In the genomic region with DNA sequence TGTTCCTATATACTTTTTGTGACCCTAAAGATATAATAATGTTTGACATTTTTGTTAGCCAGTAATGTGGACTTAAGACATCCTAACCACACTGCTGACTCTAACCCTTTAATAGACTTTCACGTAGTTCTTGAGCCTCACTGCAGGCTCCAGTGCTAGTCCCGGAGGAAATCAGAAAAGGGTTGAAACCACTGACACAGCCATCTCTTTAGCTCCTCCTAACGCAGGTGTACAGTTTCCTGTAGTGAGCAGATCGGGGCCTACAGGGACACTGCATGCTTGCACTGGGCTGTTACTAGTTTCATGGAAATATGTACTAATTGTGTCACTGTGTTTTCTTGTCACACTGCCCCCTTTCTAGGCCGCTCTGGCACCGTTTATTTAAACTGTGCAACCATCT, we compare ENCODE assay signal across 40 cellular contexts. TPM values are rescaled to one million over a fixed set of nuclear protein-coding genes. Genes with fewer than 3 reads are reported as not detected.
"Had no signal": no experiment of that assay in that cellular context is flagged by ENCODE, and none has a peak within 500 bp of the region (broad histone marks: within the 10 kb centered on the region; RNA-seq: fewer than 3 reads in every experiment).

No MANE protein-coding gene starts in this region.

- H3K4me1 ChIP-seq: Peyer's patch had no signal

- H3K36me3 ChIP-seq: cardiac muscle cell, Peyer's patch had no signal

- H3K27me3 ChIP-seq: cardiac muscle cell, Peyer's patch had no signal

- DNase-seq: activated CD4-positive, alpha-beta memory T cell treated with anti-CD3 and anti-CD28 coated beads, Interleukin-2, amount 10 ng/mL, durations not matched to agents 7 days and 5 days; activated CD4-positive, alpha-beta T cell treated with anti-CD3 and anti-CD28 coated beads for 1 hour; activated CD4-positive, alpha-beta T cell treated with anti-CD3 and anti-CD28 coated beads for 48 hours; activated CD4-positive, CD25-positive, alpha-beta regulatory T cell; activated CD8-positive, alpha-beta memory T cell treated with anti-CD3 and anti-CD28 coated beads for 24 hours; activated CD8-positive, alpha-beta memory T cell treated with anti-CD3 and anti-CD28 coated beads, Interleukin-2, amount 10 ng/mL, durations not matched to agents 7 days and 5 days; activated CD8-positive, alpha-beta memory T cell treated with anti-CD3 and anti-CD28 coated beads, Interleukin-2, amount 50 U/mL, for 48 hours; activated effector memory CD4-positive, alpha-beta T cell treated with anti-CD3 and anti-CD28 coated beads, Interleukin-2, amount 50 U/mL, for 16 hours; activated naive CD4-positive, alpha-beta T cell; activated naive CD4-positive, alpha-beta T cell treated with anti-CD3 and anti-CD28 coated beads, Interleukin-2, amount 50 U/mL, for 16 hours; activated naive CD8-positive, alpha-beta T cell treated with anti-CD3 and anti-CD28 coated beads for 36 hours; activated T-cell treated with anti-CD3 and anti-CD28 coated beads, Interleukin-2, amount 50 U/mL, for 72 hours; amniotic stem cell; KG1; NCI-H1105 treated with DMSO at 0.1 percent for 48 hours; NCI-H1436; NCI-H1694; NCI-H1930; NCI-H2081 treated with DMSO at 0.1 percent for 48 hours; NCI-H226; NCI-H446 treated with DMSO at 0.1 percent for 48 hours; NCI-H524; NCI-H69; NCI-H82; NK-92 treated with Interleukin-12 subunit alpha and Interleukin-12 subunit beta, amount 100 ng/mL, for 24 hours; PC-3; Peyer's patch; SW 1271; T-helper 1 cell; T-helper 2 cell; T-helper 9 cell had no signal

- H3K27ac ChIP-seq: cardiac muscle cell, Peyer's patch, RWPE1, VCaP had no signal

- H3K4me3 ChIP-seq: cardiac muscle cell, Peyer's patch had no signal

- ATAC-seq: activated CD8-positive, alpha-beta memory T cell treated with anti-CD3 and anti-CD28 coated beads, Interleukin-2, amount 10 ng/mL, durations not matched to agents 7 days and 5 days; activated T-cell treated with anti-CD3 and anti-CD28 coated beads, Interleukin-2, amount 50 U/mL, for 72 hours; activated T-helper 17 cell treated with anti-CD3 and anti-CD28 coated beads, Interleukin-2, amount 50 U/mL, for 72 hours; PC-3; Right ventricle myocardium inferior had no signal

RNA-seq across cellular contexts. Expression of gene HDGFL1, which starts 0.5 kb away (rescaled TPM):
- total RNA-seq: activated CD4-positive, alpha-beta memory T cell treated with anti-CD3 and anti-CD28 coated beads, Interleukin-2, amount 10 ng/mL, durations not matched to agents 7 days and 5 days; activated CD8-positive, alpha-beta memory T cell treated with anti-CD3 and anti-CD28 coated beads, Interleukin-2, amount 10 ng/mL, durations not matched to agents 7 days and 5 days; activated naive CD8-positive, alpha-beta T cell treated with anti-CD3 and anti-CD28 coated beads for 36 hours; activated T-cell treated with anti-CD3 and anti-CD28 coated beads, Interleukin-2, amount 50 U/mL, for 72 hours; activated T-helper 17 cell treated with anti-CD3 and anti-CD28 coated beads, Interleukin-2, amount 50 U/mL, for 72 hours; aorta; cardiac muscle cell; chondrocyte; LHCN-M2; M059J; PC-3; Peyer's patch; Right ventricle myocardium inferior had no signal
- polyA plus RNA-seq: aorta, cardiac muscle cell had no signal
